In the genomic region with DNA sequence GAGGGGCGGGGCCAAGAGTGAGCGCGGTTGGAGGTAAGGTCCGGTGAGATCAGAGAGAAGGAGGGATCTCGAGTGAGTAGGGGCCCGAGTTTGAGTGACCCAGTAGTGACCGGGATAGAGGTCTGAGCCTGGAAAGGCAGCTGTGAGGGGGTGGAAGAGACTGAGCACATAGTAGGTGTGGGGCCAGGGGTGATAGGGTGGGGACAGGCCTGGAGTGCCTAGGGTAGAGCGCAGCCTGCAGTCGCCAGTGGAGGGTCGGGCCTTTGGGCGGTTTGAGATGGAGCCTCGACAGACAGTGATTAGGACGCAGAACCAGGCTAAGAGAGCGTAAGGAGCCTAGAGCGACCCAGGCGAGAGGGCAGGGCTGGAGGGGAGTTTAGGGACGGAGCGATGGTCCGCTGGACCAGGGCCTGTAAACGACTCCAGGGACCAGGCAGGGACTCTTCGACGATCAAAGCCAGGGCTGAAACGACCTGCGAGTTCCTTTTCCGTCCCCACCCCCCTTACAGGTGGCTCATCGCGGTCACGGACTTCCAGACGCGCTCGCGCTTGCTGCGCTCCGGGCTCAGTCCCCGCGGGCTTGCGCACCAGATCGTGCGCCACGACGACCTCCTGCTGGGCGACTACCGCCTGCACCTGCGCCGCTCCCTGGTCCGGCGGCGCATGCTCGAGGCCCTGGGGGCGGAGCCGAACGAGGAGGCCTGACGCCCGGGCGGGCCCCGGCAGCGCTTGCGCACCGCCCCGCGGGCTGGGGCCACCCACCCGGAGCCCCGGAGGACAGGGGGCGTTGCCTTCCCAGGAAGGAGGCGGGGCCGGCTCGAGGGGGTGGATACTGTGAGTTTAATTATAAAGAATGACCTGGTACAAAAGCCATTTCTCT, we compare ENCODE assay signal across 8 cellular contexts. TPM values are rescaled to one million over a fixed set of nuclear protein-coding genes. Genes with fewer than 3 reads are reported as not detected.
DNase-seq lines count a peak whose midpoint lies in the region; ATAC-seq and TF ChIP-seq lines count a peak whose summit lies in the region.

No MANE protein-coding gene starts in this region.

- DNase-seq in Calu3 (no peak), NCI-H1048 (lab: John Stamatoyannopoulos, UW) (peak; percentile 43), mesothelial cell of epicardium (ENCODE audit: low spot score in 2 of 2, unreplicated experiment in 2 of 2) (peak; percentile 75 to 88), T1000 (lab: John Stamatoyannopoulos, UW) (no peak)
- DNase-seq in activated CD4-positive, alpha-beta T cell treated with anti-CD3 and anti-CD28 coated beads, Interleukin-2, amount 50 U/mL, for 1 hour: peak; percentile 22
- DNase-seq in effector memory CD8-positive, alpha-beta T cell: no peak
- peak; percentile 34 for DNase-seq in stimulated activated CD8-positive, alpha-beta memory T cell treated with anti-CD3 and anti-CD28 coated beads, Interleukin-7, amount 100 ng/mL, for 24 hours (ENCODE audit: low read depth)

- TF ChIP-seq CTCF in Calu3 (IDR thresholded peaks at IDR 0.05; ENCODE audit: unreplicated experiment) (no peak), mesothelial cell of epicardium (IDR thresholded peaks at IDR 0.05; ENCODE audit: unreplicated experiment) (no peak)

- peaks cover 64% of the 10 kb centered on the region for H3K27me3 Mint-ChIP-seq in Calu3 (ENCODE audit: unreplicated experiment)
- peaks cover 72 to 91% of the 10 kb centered on the region in 2 donors for H3K27me3 Mint-ChIP-seq in effector memory CD8-positive, alpha-beta T cell
- peaks cover 93% of the 10 kb centered on the region for H3K27me3 Mint-ChIP-seq in mesothelial cell of epicardium (ENCODE audit: low read depth)

- peak overlapping the region; percentile 57 for H3K4me3 Mint-ChIP-seq in Calu3 (ENCODE audit: low read depth, unreplicated experiment)
- peak overlapping the region; percentile 55 to 64 for H3K4me3 Mint-ChIP-seq in effector memory CD8-positive, alpha-beta T cell
- H3K4me3 Mint-ChIP-seq in mesothelial cell of epicardium: peak overlapping the region; percentile 83

- CTCF ChIA-PET in Calu3 (lab: Charles Lee): no interaction called here

- peaks cover 13% of the 10 kb centered on the region for H3K4me1 Mint-ChIP-seq in Calu3 (ENCODE audit: low read depth, unreplicated experiment)
- H3K4me1 Mint-ChIP-seq in effector memory CD8-positive, alpha-beta T cell (ENCODE audit: low read depth in 2 of 2): peaks cover 10 to 12% of the 10 kb centered on the region in 2 donors
- peaks cover 16% of the 10 kb centered on the region for H3K4me1 Mint-ChIP-seq in mesothelial cell of epicardium

- peak; percentile 10 for ATAC-seq in effector memory CD8-positive, alpha-beta T cell (replicated peaks)
- ATAC-seq in HG03280 (IDR thresholded peaks at IDR 0.05; ENCODE audit: unreplicated experiment): no peak

- H3K27ac Mint-ChIP-seq in Calu3 (ENCODE audit: unreplicated experiment): no peak overlapping the region
- no peak overlapping the region for H3K27ac Mint-ChIP-seq in effector memory CD8-positive, alpha-beta T cell
- peak overlapping the region; percentile 96 for H3K27ac Mint-ChIP-seq in mesothelial cell of epicardium

- intact Hi-C loops in Calu3 (cut with micrococcal nuclease; ENCODE audit: unreplicated experiment): no loop called here

- no peaks in the 10 kb centered on the region for H3K36me3 Mint-ChIP-seq in Calu3 (ENCODE audit: insufficient read depth, unreplicated experiment)
- peaks cover 3% of the 10 kb centered on the region for H3K36me3 Mint-ChIP-seq in effector memory CD8-positive, alpha-beta T cell (ENCODE audit: insufficient read depth)
- no peaks in the 10 kb centered on the region for H3K36me3 Mint-ChIP-seq in mesothelial cell of epicardium

- BruUV-seq in Calu3 (replicated peaks; lab: Mats Ljungman, UMichigan): no TSS peak

- peaks cover 5% of the 10 kb centered on the region for H3K9me3 Mint-ChIP-seq in Calu3 (ENCODE audit: low read depth, unreplicated experiment)
- peaks cover 10 to 15% of the 10 kb centered on the region in 2 donors for H3K9me3 Mint-ChIP-seq in effector memory CD8-positive, alpha-beta T cell
- H3K9me3 Mint-ChIP-seq in mesothelial cell of epicardium: peaks cover 6% of the 10 kb centered on the region

RNA-seq across cellular contexts. Expression of a gene that starts 9.4 kb away (rescaled TPM):
- total RNA-seq in Calu3 (2022) (not detected in 2 replicates), mesothelial cell of epicardium (3.0 to 5.0 TPM (median 3.5 TPM) in 3 replicates)

RNA-seq across cellular contexts. Expression of a gene that starts 19.0 kb away (rescaled TPM):
- total RNA-seq in Calu3 (2022) (not detected in 2 replicates), mesothelial cell of epicardium (0.31 to 0.77 TPM (median 0.60 TPM) in 3 replicates)

Comparison
In these comparisons a context has a peak if more than half of its experiments do, and no peak if none do; other contexts are left out.
1. DNase-seq: peak in NCI-H1048 (single experiment), activated CD4-positive, alpha-beta T cell treated with anti-CD3 and anti-CD28 coated beads, Interleukin-2, amount 50 U/mL, for 1 hour (single experiment), mesothelial cell of epicardium (2 of 2) and stimulated activated CD8-positive, alpha-beta memory T cell treated with anti-CD3 and anti-CD28 coated beads, Interleukin-7, amount 100 ng/mL, for 24 hours (single experiment); none in Calu3 (single experiment), effector memory CD8-positive, alpha-beta T cell (0 of 3) and T1000 (single experiment).
2. Peak in every context shown above with its lines, with median percentiles within 50 percentile points of each other: H3K4me3 Mint-ChIP-seq.